Comparison of ENCODE assay signal across 9 cellular contexts in the genomic region with DNA sequence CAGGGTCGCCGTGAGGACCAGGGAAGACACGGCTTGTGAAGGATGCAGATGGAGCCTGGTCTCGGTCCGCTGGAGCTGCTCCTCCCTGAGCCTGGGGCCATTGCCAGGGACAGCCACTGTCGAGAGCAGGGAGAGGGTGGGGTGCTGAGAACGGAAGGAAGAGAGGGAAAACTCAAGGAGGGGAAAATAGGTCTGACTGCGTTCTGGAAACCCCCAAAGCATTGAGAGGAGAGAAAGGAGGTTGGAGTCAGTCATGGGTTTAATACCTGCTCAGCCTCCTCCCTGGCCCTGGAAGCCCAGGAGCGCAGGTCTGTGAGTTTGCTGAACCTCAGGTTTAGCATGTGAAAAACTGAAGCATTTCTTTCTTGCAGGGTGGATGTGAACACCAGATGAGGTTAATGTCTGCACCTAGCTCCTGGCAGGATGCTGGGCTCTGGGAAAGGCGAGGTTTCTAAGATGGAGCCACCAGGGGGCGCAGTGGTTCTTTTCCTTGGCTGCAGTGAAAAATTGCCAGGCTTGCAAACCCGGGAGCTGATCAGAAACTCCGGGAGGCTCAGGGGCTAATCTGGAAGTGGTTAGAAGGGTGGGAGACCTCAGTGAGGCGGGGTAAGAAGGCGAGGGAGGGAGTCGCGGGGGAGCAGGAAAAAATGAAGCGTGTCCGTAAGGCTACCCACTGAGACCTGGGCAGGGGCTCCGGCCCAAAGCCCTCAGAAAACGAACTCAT. TPM values are rescaled to one million over a fixed set of nuclear protein-coding genes. Genes with fewer than 3 reads are reported as not detected.
A peak's percentile ranks its signal among the peaks of the same experiment; 100 is the strongest.
DNase-seq lines count a peak whose midpoint lies in the region; ATAC-seq and TF ChIP-seq lines count a peak whose summit lies in the region.
"Had no signal": no experiment of that assay in that cellular context is flagged by ENCODE, and none has a peak within 500 bp of the region (broad histone marks: within the 10 kb centered on the region; RNA-seq: fewer than 3 reads in every experiment).

No MANE protein-coding gene starts in this region.

- no peaks in the 10 kb centered on the region for H4K20me1 ChIP-seq in PC-3 (ENCODE audit: low read length)

- peaks cover 19 to 31% (median 24%) of the 10 kb centered on the region in 3 donors for H3K4me1 Mint-ChIP-seq in CD8-positive, alpha-beta memory T cell
- peaks cover 18% of the 10 kb centered on the region for H3K4me1 Mint-ChIP-seq in activated T-cell treated with anti-CD3 and anti-CD28 coated beads, Interleukin-2, amount 50 U/mL, for 24 hours (ENCODE audit: low read depth)
- peaks cover 13 to 17% of the 10 kb centered on the region in 2 donors for H3K4me1 Mint-ChIP-seq in natural killer cell treated with Interleukin-12 subunit alpha and Interleukin-12 subunit beta and Interleukin-15 and Interleukin-18, amount 100 ng/mL, for 72 hours (ENCODE audit: low read depth in 2 of 2)

- no peaks in the 10 kb centered on the region for H3K36me3 ChIP-seq in CD8-positive, alpha-beta memory T cell (ENCODE audit: insufficient read depth, low read length)
- no peaks in the 10 kb centered on the region for H3K36me3 ChIP-seq in PC-3 (ENCODE audit: low read depth, low read length)

- no peaks in the 10 kb centered on the region for H3K27me3 ChIP-seq in CD8-positive, alpha-beta memory T cell (ENCODE audit: insufficient read depth, low read length, poor library complexity, severe bottlenecking)
- no peaks in the 10 kb centered on the region for H3K27me3 ChIP-seq in PC-3 (ENCODE audit: low read length)

- peak overlapping the region in 2 of 7 donors; percentile 3 to 56 for H3K4me3 Mint-ChIP-seq in CD8-positive, alpha-beta memory T cell
- no peak overlapping the region for H3K4me3 Mint-ChIP-seq in activated T-cell treated with anti-CD3 and anti-CD28 coated beads, Interleukin-2, amount 50 U/mL, for 24 hours
- H3K4me3 Mint-ChIP-seq in natural killer cell treated with Interleukin-12 subunit alpha and Interleukin-12 subunit beta and Interleukin-15 and Interleukin-18, amount 100 ng/mL, for 72 hours, result peak overlapping the region; percentile 8

- BruUV-seq in PC-3 (replicated peaks; lab: Mats Ljungman, UMichigan), result no TSS peak

- H3K9me2 ChIP-seq in PC-3 (replicated peaks; ENCODE audit: low read length), result no peaks in the 10 kb centered on the region

- H3K4me3 ChIP-seq in CD8-positive, alpha-beta memory T cell (ENCODE audit: low read length), result no peak overlapping the region
- no peak overlapping the region; the same call in 1 of the 2 replicates for H3K4me3 ChIP-seq in PC-3 (ENCODE audit: low read length)

- no peak overlapping the region for H3K27ac ChIP-seq in CD8-positive, alpha-beta memory T cell (ENCODE audit: low read depth, low read length)
- H3K27ac ChIP-seq in PC-3 (ENCODE audit: low read length), result peak overlapping the region; percentile 35

- intact Hi-C loops in PC-3 (cut with micrococcal nuclease), result loop anchor here (1.0 to 5.0 kb wide), 5 partner anchors 47 to 490 kb away; a partner anchor contains a TSS

- no peaks in the 10 kb centered on the region for H3K27me3 Mint-ChIP-seq in CD8-positive, alpha-beta memory T cell
- H3K27me3 Mint-ChIP-seq in activated T-cell treated with anti-CD3 and anti-CD28 coated beads, Interleukin-2, amount 50 U/mL, for 24 hours, result no peaks in the 10 kb centered on the region
- H3K27me3 Mint-ChIP-seq in natural killer cell treated with Interleukin-12 subunit alpha and Interleukin-12 subunit beta and Interleukin-15 and Interleukin-18, amount 100 ng/mL, for 72 hours, result no peaks in the 10 kb centered on the region

- H3K4me1 ChIP-seq in CD8-positive, alpha-beta memory T cell (ENCODE audit: insufficient read depth, low read length), result peaks cover 19% of the 10 kb centered on the region
- H3K4me1 ChIP-seq in PC-3 (ENCODE audit: insufficient read depth, low read length), result peaks cover 42% of the 10 kb centered on the region

- H3K4me2 ChIP-seq in PC-3 (ENCODE audit: low read length), result peak overlapping the region; percentile 47

- POLR2A ChIA-PET in CD8-positive, alpha-beta memory T cell (lab: Charles Lee), result interaction anchor here (0.6 to 1.1 kb wide), 3 partner anchors 12 to 33 kb away, joined by 3 to 8 read pairs (median 4); no protein-coding TSS in a partner anchor
- POLR2A ChIA-PET in PC-3 (lab: Charles Lee; ENCODE audit: unreplicated experiment), result interaction anchor here (0.6 to 1.1 kb wide), 2 partner anchors 13 to 203 kb away, joined by 3 to 6 read pairs; no protein-coding TSS in a partner anchor

- peak; percentile 92 for TF ChIP-seq CTCF in PC-3 (conservative IDR thresholded peaks at IDR 0.05; ENCODE audit: low read depth, low read length)

- H2AFZ ChIP-seq in PC-3 (ENCODE audit: low read length), result peak overlapping the region; percentile 52

- peak overlapping the region; percentile 47; the same call in 1 of the 2 replicates for H3K9ac ChIP-seq in PC-3 (ENCODE audit: low read length)

- H3K36me3 Mint-ChIP-seq in CD8-positive, alpha-beta memory T cell, result no peaks in the 10 kb centered on the region
- no peaks in the 10 kb centered on the region for H3K36me3 Mint-ChIP-seq in activated T-cell treated with anti-CD3 and anti-CD28 coated beads, Interleukin-2, amount 50 U/mL, for 24 hours (ENCODE audit: low read depth)
- H3K36me3 Mint-ChIP-seq in natural killer cell treated with Interleukin-12 subunit alpha and Interleukin-12 subunit beta and Interleukin-15 and Interleukin-18, amount 100 ng/mL, for 72 hours, result no peaks in the 10 kb centered on the region
- H3K36me3 Mint-ChIP-seq: IgD-negative memory B cell had no signal

- CTCF ChIA-PET in CD8-positive, alpha-beta memory T cell (lab: Charles Lee), result interaction anchor here (0.7 to 3.6 kb wide), 31 partner anchors 8 to 898 kb away, joined by 3 to 41 read pairs (median 4); a partner anchor contains a TSS
- CTCF ChIA-PET in PC-3 (lab: Charles Lee), result interaction anchor here (0.5 to 1.6 kb wide), 14 partner anchors 8 to 824 kb away, joined by 3 to 31 read pairs (median 4); a partner anchor contains a TSS

- peak; percentile 49 to 76 (median 63) for DNase-seq in CD8-positive, alpha-beta memory T cell
- DNase-seq in HuH-7 (ENCODE audit: low spot score), result peak; percentile 82
- DNase-seq in PC-3, result peak; percentile 90
- peak; percentile 84 for DNase-seq in activated T-cell treated with anti-CD3 and anti-CD28 coated beads, Interleukin-2, amount 50 U/mL, for 24 hours
- DNase-seq in fibroblast of gingiva (ENCODE audit: low read depth), result peak; percentile 51
- no peak for DNase-seq in natural killer cell treated with Interleukin-12 subunit alpha and Interleukin-12 subunit beta and Interleukin-15 and Interleukin-18, amount 100 ng/mL, for 72 hours (ENCODE audit: low spot score)
- DNase-seq in stimulated activated naive CD8-positive, alpha-beta T cell treated with anti-CD3 and anti-CD28 coated beads, Interleukin-15, Interleukin-2, amounts not matched to agents 100 U/mL and 50 U/mL, for 24 hours, result peak; percentile 82

- ATAC-seq in PC-3, result peak; percentile 87
- ATAC-seq in natural killer cell treated with Interleukin-12 subunit alpha and Interleukin-12 subunit beta and Interleukin-15 and Interleukin-18, amount 100 ng/mL, for 72 hours, result peak in 1 of 2 donors; percentile 43
- ATAC-seq in stimulated activated naive CD8-positive, alpha-beta T cell treated with anti-CD3 and anti-CD28 coated beads, Interleukin-15, Interleukin-2, amounts not matched to agents 100 U/mL and 50 U/mL, for 24 hours, result peak; percentile 49
- ATAC-seq in GM18861 (IDR thresholded peaks at IDR 0.05; ENCODE audit: unreplicated experiment), result no peak

- H3F3A ChIP-seq in PC-3 (ENCODE audit: low read length, unreplicated experiment), result no peaks in the 10 kb centered on the region

- no peaks in the 10 kb centered on the region for H3K9me3 Mint-ChIP-seq in CD8-positive, alpha-beta memory T cell
- no peaks in the 10 kb centered on the region for H3K9me3 Mint-ChIP-seq in activated T-cell treated with anti-CD3 and anti-CD28 coated beads, Interleukin-2, amount 50 U/mL, for 24 hours
- no peaks in the 10 kb centered on the region for H3K9me3 Mint-ChIP-seq in natural killer cell treated with Interleukin-12 subunit alpha and Interleukin-12 subunit beta and Interleukin-15 and Interleukin-18, amount 100 ng/mL, for 72 hours
- H3K9me3 Mint-ChIP-seq: IgD-negative memory B cell had no signal

- no peaks in the 10 kb centered on the region for H3K79me2 ChIP-seq in PC-3 (ENCODE audit: low read length)

- no peak overlapping the region for H3K27ac Mint-ChIP-seq in CD8-positive, alpha-beta memory T cell
- H3K27ac Mint-ChIP-seq in activated T-cell treated with anti-CD3 and anti-CD28 coated beads, Interleukin-2, amount 50 U/mL, for 24 hours, result no peak overlapping the region
- H3K27ac Mint-ChIP-seq in natural killer cell treated with Interleukin-12 subunit alpha and Interleukin-12 subunit beta and Interleukin-15 and Interleukin-18, amount 100 ng/mL, for 72 hours, result peak overlapping the region in 1 of 2 donors; percentile 20

- H3K9me3 ChIP-seq in CD8-positive, alpha-beta memory T cell (ENCODE audit: low read length), result no peaks in the 10 kb centered on the region
- H3K9me3 ChIP-seq in PC-3 (ENCODE audit: low read length), result no peaks in the 10 kb centered on the region

RNA-seq across cellular contexts. Expression of a gene that starts 33.6 kb away (rescaled TPM):
- total RNA-seq in CD8-positive, alpha-beta memory T cell, result 10 to 100 TPM; 43.4 TPM
- 87.6 TPM for polyA plus RNA-seq in CD8-positive, alpha-beta memory T cell
- 47.3 and 68.0 TPM in 2 replicates for total RNA-seq in PC-3 (2014; rRNA removed)
- total RNA-seq in natural killer cell treated with Interleukin-12 subunit alpha and Interleukin-12 subunit beta and Interleukin-15 and Interleukin-18, amount 100 ng/mL, for 72 hours, result 100 to 1,000 TPM in 1 of 2 donors, 10 to 100 TPM in 1; 85.6 to 123 TPM

RNA-seq across cellular contexts. Expression of a gene that starts 45.2 kb away (rescaled TPM):
- not detected for total RNA-seq in CD8-positive, alpha-beta memory T cell
- not detected for polyA plus RNA-seq in CD8-positive, alpha-beta memory T cell
- total RNA-seq in PC-3 (2014; rRNA removed), result 40.0 and 67.9 TPM in 2 replicates
- not detected for total RNA-seq in natural killer cell treated with Interleukin-12 subunit alpha and Interleukin-12 subunit beta and Interleukin-15 and Interleukin-18, amount 100 ng/mL, for 72 hours

Comparison
In these comparisons a context has a peak if more than half of its experiments do, and no peak if none do; other contexts are left out.
1. RNA of a gene that starts 45.2 kb away (total RNA-seq): 40.0 to 67.9 TPM in PC-3; not detected in CD8-positive, alpha-beta memory T cell and not detected in natural killer cell treated with Interleukin-12 subunit alpha and Interleukin-12 subunit beta and Interleukin-15 and Interleukin-18, amount 100 ng/mL, for 72 hours; every median in the first group is over 10 times any median in the second.